In the genomic region with DNA sequence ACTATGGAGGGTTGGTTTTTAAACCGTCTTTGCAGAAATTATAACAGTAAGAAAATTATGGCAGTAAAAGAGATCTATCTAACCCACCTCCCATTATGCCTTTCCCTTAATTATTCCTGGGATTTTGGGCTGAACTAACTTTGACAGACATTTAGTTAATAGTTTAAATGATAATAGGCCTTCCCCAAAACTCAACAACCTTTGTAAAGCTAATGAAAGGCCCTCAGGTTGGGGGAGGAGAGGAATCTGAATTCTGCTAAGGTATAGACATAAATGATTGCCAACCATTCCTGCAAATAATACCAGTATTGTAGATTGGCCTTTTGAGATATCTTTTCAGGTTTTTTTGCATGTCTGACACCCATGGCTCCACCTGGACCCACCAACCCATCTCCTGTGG, we compare ENCODE assay signal across 33 cellular contexts. TPM values are rescaled to one million over a fixed set of nuclear protein-coding genes. Genes with fewer than 3 reads are reported as not detected.
"Had no signal": no experiment of that assay in that cellular context is flagged by ENCODE, and none has a peak within 500 bp of the region (broad histone marks: within the 10 kb centered on the region; RNA-seq: fewer than 3 reads in every experiment).

No MANE protein-coding gene starts in this region.

- H3K4me3 Mint-ChIP-seq: activated B cell treated with CpG ODN at 0.5 μM for 24 hours; activated CD8-positive, alpha-beta T cell treated with anti-CD3 and anti-CD28 coated beads, Interleukin-2, amount 10 ng/mL, durations not matched to agents 7 days and 5 days; activated naive CD4-positive, alpha-beta T cell treated with anti-CD3 and anti-CD28 coated beads, Interleukin-2, amount 50 U/mL, for 24 hours; activated naive CD8-positive, alpha-beta T cell treated with anti-CD3 and anti-CD28 coated beads, Interleukin-2, amount 50 U/mL, for 24 hours; central memory CD8-positive, alpha-beta T cell; dendritic cell treated with granulocyte-macrophage colony-stimulating factor and Interleukin-4, amounts not matched to agents 40 ng/mL and 50 ng/mL, for 4 days; natural killer cell; neural progenitor cell; stimulated activated naive B cell treated with anti-CD40 and anti-IgM and Interleukin-4, amounts not matched to agents 10 μg/mL and 1 μg/mL and 100 μg/mL, for 72 hours had no signal

- DNase-seq: activated B cell treated with CpG ODN at 0.5 μM for 24 hours; activated CD4-positive, alpha-beta T cell treated with anti-CD3 and anti-CD28 coated beads, Interleukin-2, amount 50 U/mL, for 1 hour; activated CD8-positive, alpha-beta T cell treated with anti-CD3 and anti-CD28 coated beads, Interleukin-2, amount 10 ng/mL, durations not matched to agents 7 days and 5 days; activated gamma-delta T cell; activated naive CD8-positive, alpha-beta T cell treated with anti-CD3 and anti-CD28 coated beads, Interleukin-2, amount 50 U/mL, for 24 hours; amygdala; esophagus squamous epithelium; foreskin melanocyte; heart right ventricle; kidney glomerular epithelial cell; left lung; lower lobe of right lung; mesenchymal stem cell; natural killer cell; stimulated activated CD4-positive, alpha-beta T cell treated with anti-CD3 and anti-CD28 coated beads, Interleukin-1b, Interleukin-23, amount 100 ng/mL, for 48 hours; stimulated activated CD4-positive, alpha-beta T cell treated with anti-CD3 and anti-CD28 coated beads, Interleukin-4, amount 100 ng/mL, for 4 hours; stimulated activated CD8-positive, alpha-beta memory T cell treated with anti-CD3 and anti-CD28 coated beads, Interleukin-4, amount 100 ng/mL, for 48 hours; stimulated activated naive B cell treated with anti-CD40 and anti-IgM and Interleukin-4, amounts not matched to agents 10 μg/mL and 1 μg/mL and 100 μg/mL, for 72 hours; tibial artery had no signal

- H3K27me3 Mint-ChIP-seq: dendritic cell treated with granulocyte-macrophage colony-stimulating factor and Interleukin-4, amounts not matched to agents 40 ng/mL and 50 ng/mL, for 4 days had no signal

- H3K36me3 ChIP-seq: breast epithelium, esophagus squamous epithelium, heart right ventricle, left lung, lower lobe of right lung, neural progenitor cell, right atrium auricular region, suprapubic skin, tibial artery had no signal

- H3K9me3 ChIP-seq: breast epithelium, esophagus squamous epithelium, heart right ventricle, left lung, lower lobe of right lung, right atrium auricular region, suprapubic skin, tibial artery had no signal

- H3K36me3 Mint-ChIP-seq: activated naive CD4-positive, alpha-beta T cell treated with anti-CD3 and anti-CD28 coated beads, Interleukin-2, amount 50 U/mL, for 24 hours; natural killer cell; neural progenitor cell; stimulated activated naive B cell treated with anti-CD40 and anti-IgM and Interleukin-4, amounts not matched to agents 10 μg/mL and 1 μg/mL and 100 μg/mL, for 72 hours had no signal

- H3K27ac Mint-ChIP-seq: activated B cell treated with CpG ODN at 0.5 μM for 24 hours; activated CD8-positive, alpha-beta T cell treated with anti-CD3 and anti-CD28 coated beads, Interleukin-2, amount 10 ng/mL, durations not matched to agents 7 days and 5 days; activated naive CD4-positive, alpha-beta T cell treated with anti-CD3 and anti-CD28 coated beads, Interleukin-2, amount 50 U/mL, for 24 hours; activated naive CD8-positive, alpha-beta T cell treated with anti-CD3 and anti-CD28 coated beads, Interleukin-2, amount 50 U/mL, for 24 hours; dendritic cell treated with granulocyte-macrophage colony-stimulating factor and Interleukin-4, amounts not matched to agents 40 ng/mL and 50 ng/mL, for 4 days; natural killer cell; neural progenitor cell; stimulated activated naive B cell treated with anti-CD40 and anti-IgM and Interleukin-4, amounts not matched to agents 10 μg/mL and 1 μg/mL and 100 μg/mL, for 72 hours had no signal

- H3K4me1 ChIP-seq: breast epithelium, esophagus squamous epithelium, heart right ventricle, left lung, lower lobe of right lung, neural progenitor cell, right atrium auricular region, suprapubic skin had no signal

- H3K9me3 Mint-ChIP-seq: activated B cell treated with CpG ODN at 0.5 μM for 24 hours; activated naive CD4-positive, alpha-beta T cell treated with anti-CD3 and anti-CD28 coated beads, Interleukin-2, amount 50 U/mL, for 24 hours; activated naive CD8-positive, alpha-beta T cell treated with anti-CD3 and anti-CD28 coated beads, Interleukin-2, amount 50 U/mL, for 24 hours; central memory CD8-positive, alpha-beta T cell; dendritic cell treated with granulocyte-macrophage colony-stimulating factor and Interleukin-4, amounts not matched to agents 40 ng/mL and 50 ng/mL, for 4 days; natural killer cell; neural progenitor cell; stimulated activated naive B cell treated with anti-CD40 and anti-IgM and Interleukin-4, amounts not matched to agents 10 μg/mL and 1 μg/mL and 100 μg/mL, for 72 hours had no signal

- H3K9ac ChIP-seq: neural progenitor cell had no signal

- H3K27ac ChIP-seq: breast epithelium, epithelial cell of prostate, esophagus squamous epithelium, heart right ventricle, left lung, lower lobe of right lung, neural progenitor cell, right atrium auricular region, suprapubic skin, tibial artery had no signal

- H3K4me3 ChIP-seq: breast epithelium, esophagus squamous epithelium, heart right ventricle, left lung, lower lobe of right lung, neural progenitor cell, right atrium auricular region, smooth muscle cell, suprapubic skin, tibial artery had no signal

- H3K4me1 Mint-ChIP-seq: activated B cell treated with CpG ODN at 0.5 μM for 24 hours; activated naive CD4-positive, alpha-beta T cell treated with anti-CD3 and anti-CD28 coated beads, Interleukin-2, amount 50 U/mL, for 24 hours; activated naive CD8-positive, alpha-beta T cell treated with anti-CD3 and anti-CD28 coated beads, Interleukin-2, amount 50 U/mL, for 24 hours; natural killer cell; stimulated activated naive B cell treated with anti-CD40 and anti-IgM and Interleukin-4, amounts not matched to agents 10 μg/mL and 1 μg/mL and 100 μg/mL, for 72 hours had no signal

- H3K27me3 ChIP-seq: breast epithelium, neural progenitor cell, right atrium auricular region had no signal

- ATAC-seq: activated naive CD8-positive, alpha-beta T cell treated with anti-CD3 and anti-CD28 coated beads, Interleukin-2, amount 50 U/mL, for 24 hours; heart right ventricle; left lung; lower lobe of right lung; natural killer cell; stimulated activated naive B cell treated with anti-CD40 and anti-IgM and Interleukin-4, amounts not matched to agents 10 μg/mL and 1 μg/mL and 100 μg/mL, for 72 hours had no signal

RNA-seq across cellular contexts. Expression of a gene that starts 27.2 kb away (rescaled TPM):
- total RNA-seq: activated B cell treated with CpG ODN at 0.5 μM for 24 hours; activated CD8-positive, alpha-beta T cell treated with anti-CD3 and anti-CD28 coated beads, Interleukin-2, amount 10 ng/mL, durations not matched to agents 7 days and 5 days; breast epithelium; esophagus squamous epithelium; glomerular endothelial cell; heart right ventricle; left lung; lower lobe of right lung; mononuclear cell; natural killer cell; omental fat pad; pulmonary artery endothelial cell; right atrium auricular region; smooth muscle cell; suprapubic skin; ureter had no signal

RNA-seq across cellular contexts. Expression of a gene that starts 44.2 kb away (rescaled TPM):
- total RNA-seq: activated B cell treated with CpG ODN at 0.5 μM for 24 hours; activated CD8-positive, alpha-beta T cell treated with anti-CD3 and anti-CD28 coated beads, Interleukin-2, amount 10 ng/mL, durations not matched to agents 7 days and 5 days; breast epithelium; esophagus squamous epithelium; glomerular endothelial cell; heart right ventricle; left lung; lower lobe of right lung; mononuclear cell; natural killer cell; omental fat pad; pulmonary artery endothelial cell; right atrium auricular region; smooth muscle cell; suprapubic skin; ureter had no signal
